ENCODE assay signal across 3 cellular contexts in the genomic region with DNA sequence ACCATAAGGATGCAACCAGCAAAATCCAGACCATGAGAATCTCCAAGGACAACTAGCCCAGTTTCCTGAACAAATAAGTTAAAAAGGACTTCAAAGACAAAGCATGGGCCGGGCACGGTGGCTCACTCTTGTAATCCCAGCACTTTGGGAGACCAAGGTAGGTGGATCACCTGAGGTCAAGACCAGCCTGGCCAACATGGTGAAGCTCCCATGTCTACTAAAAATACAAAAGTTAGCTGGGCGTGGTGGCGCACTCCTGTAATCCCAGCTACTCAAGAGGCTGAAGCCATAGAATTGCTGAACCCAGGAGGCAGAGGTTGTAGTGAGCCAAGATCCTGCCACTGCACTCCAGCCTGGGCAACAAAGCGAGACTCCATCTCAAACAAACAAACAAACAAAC. TPM values are rescaled to one million over a fixed set of nuclear protein-coding genes. Genes with fewer than 3 reads are reported as not detected.
"Had no signal": no experiment of that assay in that cellular context is flagged by ENCODE, and none has a peak within 500 bp of the region (broad histone marks: within the 10 kb centered on the region; RNA-seq: fewer than 3 reads in every experiment).

No MANE protein-coding gene starts in this region.

RNA-seq across cellular contexts. Expression of gene RNU1-3, which starts 30.8 kb away (rescaled TPM):
- polyA plus RNA-seq: neural cell, ovary, urinary bladder had no signal
